Comparison of ENCODE assay signal across 8 cellular contexts in genomic region chr9:32968101-32969011, GRCh38. TPM values are rescaled to one million over a fixed set of nuclear protein-coding genes. Genes with fewer than 3 reads are reported as not detected.
DNase-seq lines count a peak whose midpoint lies in the region.

No MANE protein-coding gene starts in this region.

- DNase-seq in NCI-H2107 treated with DMSO at 0.1 percent for 48 hours (lab: John Stamatoyannopoulos, UW; ENCODE audit: unreplicated experiment): peak; percentile 19
- no peak for DNase-seq in NCI-H2107 (lab: John Stamatoyannopoulos, UW)
- DNase-seq in NCI-H1105 treated with DMSO at 0.1 percent for 48 hours (lab: John Stamatoyannopoulos, UW): peak; percentile 29
- DNase-seq in activated CD4-positive, alpha-beta T cell treated with anti-CD3 and anti-CD28 coated beads for 4 hours: peak; percentile 29 to 62
- peak; percentile 65 for DNase-seq in dedifferentiated amniotic fluid mesenchymal stem cell (ENCODE audit: extremely low spot score)
- DNase-seq in lung microvascular endothelial cell (ENCODE audit: low read depth in 2 of 2): peak; percentile 55 to 75
- DNase-seq in stimulated activated CD8-positive, alpha-beta memory T cell treated with anti-CD3 and anti-CD28 coated beads, Interleukin-7, amount 100 ng/mL, for 24 hours (ENCODE audit: low read depth): peak; percentile 26
- no peak for DNase-seq in NK-92 (lab: John Stamatoyannopoulos, UW; ENCODE audit: unreplicated experiment)

RNA-seq across cellular contexts. Expression of gene APTX, which starts 33.1 kb away (rescaled TPM):
- 17.7 and 18.5 TPM in 2 replicates for total RNA-seq in lung microvascular endothelial cell

RNA-seq across cellular contexts. Expression of gene DNAJA1, which starts 56.7 kb away (rescaled TPM):
- 80.4 and 111 TPM in 2 replicates for total RNA-seq in lung microvascular endothelial cell

Comparison
In these comparisons a context has a peak if more than half of its experiments do, and no peak if none do; other contexts are left out.
1. DNase-seq: peak in NCI-H2107 treated with DMSO at 0.1 percent for 48 hours (single experiment), NCI-H1105 treated with DMSO at 0.1 percent for 48 hours (single experiment), activated CD4-positive, alpha-beta T cell treated with anti-CD3 and anti-CD28 coated beads for 4 hours (2 of 2), dedifferentiated amniotic fluid mesenchymal stem cell (single experiment), lung microvascular endothelial cell (2 of 2) and stimulated activated CD8-positive, alpha-beta memory T cell treated with anti-CD3 and anti-CD28 coated beads, Interleukin-7, amount 100 ng/mL, for 24 hours (single experiment); none in NCI-H2107 (single experiment) and NK-92 (single experiment).